ENCODE assay signal across 6 cellular contexts in genomic region chr7:73215232-73215631, GRCh38.
DNase-seq lines count a peak whose midpoint lies in the region; ATAC-seq and TF ChIP-seq lines count a peak whose summit lies in the region.
"Not testable (repeated sequence)": the region's sequence is repeated elsewhere in the genome, so short reads cannot be mapped to it uniquely, and the experiment has no call there.

No MANE protein-coding gene starts in this region.

- CTCF ChIA-PET in naive thymus-derived CD4-positive, alpha-beta T cell (lab: Charles Lee) = not testable (repeated sequence)

- H3K27me3 Mint-ChIP-seq in T-helper 17 cell; naive thymus-derived CD4-positive, alpha-beta T cell: not testable (repeated sequence)

- H3K36me3 Mint-ChIP-seq in T-helper 17 cell (ENCODE audit: low read depth); naive thymus-derived CD4-positive, alpha-beta T cell: not testable (repeated sequence)

- DNase-seq in T-helper 17 cell; left ventricle myocardium superior; lower lobe of right lung; naive thymus-derived CD4-positive, alpha-beta T cell; sciatic nerve (ENCODE audit: low spot score): not testable (repeated sequence)

- not testable (repeated sequence) for TF ChIP-seq CTCF in lower lobe of right lung (IDR thresholded peaks at IDR 0.05)

- H3K27ac Mint-ChIP-seq in T-helper 17 cell; naive thymus-derived CD4-positive, alpha-beta T cell: not testable (repeated sequence)

- not testable (repeated sequence) for H3K4me3 ChIP-seq in lower lobe of right lung; naive thymus-derived CD4-positive, alpha-beta T cell (ENCODE audit: low read length)

- H3K4me3 Mint-ChIP-seq in T-helper 17 cell; naive thymus-derived CD4-positive, alpha-beta T cell: not testable (repeated sequence)

- not testable (repeated sequence) for H3K36me3 ChIP-seq in lower lobe of right lung; naive thymus-derived CD4-positive, alpha-beta T cell (ENCODE audit: control insufficient read depth in 2 of 3, insufficient read depth in 3 of 3, low read length in 3 of 3)

- not testable (repeated sequence) for H3K9me3 Mint-ChIP-seq in naive thymus-derived CD4-positive, alpha-beta T cell

- intact Hi-C loops in left ventricle myocardium superior (cut with micrococcal nuclease); lower lobe of right lung (cut with DNase I); naive thymus-derived CD4-positive, alpha-beta T cell (cut with micrococcal nuclease); sciatic nerve (cut with DNase I): not testable (repeated sequence)

- not testable (repeated sequence) for H3K4me1 Mint-ChIP-seq in T-helper 17 cell; naive thymus-derived CD4-positive, alpha-beta T cell

- POLR2A ChIA-PET in naive thymus-derived CD4-positive, alpha-beta T cell (lab: Charles Lee) = not testable (repeated sequence)

- peak; percentile 34 for ATAC-seq in HG02610 (IDR thresholded peaks at IDR 0.05; ENCODE audit: unreplicated experiment)
- ATAC-seq in T-helper 17 cell = peak; percentile 12
- peak; percentile 12 for ATAC-seq in left ventricle myocardium superior
- ATAC-seq in lower lobe of right lung = peak; percentile 29 to 39
- ATAC-seq in naive thymus-derived CD4-positive, alpha-beta T cell = peak; percentile 57
- peak; percentile 23 for ATAC-seq in sciatic nerve

- not testable (repeated sequence) for H3K4me1 ChIP-seq in lower lobe of right lung; naive thymus-derived CD4-positive, alpha-beta T cell (ENCODE audit: control insufficient read depth in 2 of 2, insufficient read depth in 2 of 2, low read length in 2 of 2)

- H3K27ac ChIP-seq in lower lobe of right lung; naive thymus-derived CD4-positive, alpha-beta T cell (ENCODE audit: low read depth, low read length): not testable (repeated sequence)

- H3K27me3 ChIP-seq in lower lobe of right lung (ENCODE audit: low read depth); naive thymus-derived CD4-positive, alpha-beta T cell (ENCODE audit: control insufficient read depth in 2 of 2, insufficient read depth in 2 of 2, low read length in 2 of 2): not testable (repeated sequence)

- not testable (repeated sequence) for H3K9me3 ChIP-seq in T-helper 17 cell (ENCODE audit: control insufficient read depth, low read length, poor library complexity, severe bottlenecking); lower lobe of right lung; naive thymus-derived CD4-positive, alpha-beta T cell (ENCODE audit: control insufficient read depth in 2 of 3, low read length in 3 of 3)
